Comparison of ENCODE assay signal across 18 cellular contexts in genomic region chr2:181615086-181615635, GRCh38. TPM values are rescaled to one million over a fixed set of nuclear protein-coding genes. Genes with fewer than 3 reads are reported as not detected.
A peak's percentile ranks its signal among the peaks of the same experiment; 100 is the strongest.
DNase-seq lines count a peak whose midpoint lies in the region; TF ChIP-seq lines count a peak whose summit lies in the region.
"Had no signal": no experiment of that assay in that cellular context is flagged by ENCODE, and none has a peak within 500 bp of the region (broad histone marks: within the 10 kb centered on the region; RNA-seq: fewer than 3 reads in every experiment).

No MANE protein-coding gene starts in this region.

- H3K27me3 Mint-ChIP-seq in chondrocyte (ENCODE audit: low read depth) = peaks cover 2% of the 10 kb centered on the region

- H3K27me3 ChIP-seq in right atrium auricular region = no peaks in the 10 kb centered on the region

- H3K9me3 Mint-ChIP-seq in chondrocyte (ENCODE audit: low read depth) = peaks cover 2% of the 10 kb centered on the region
- H3K9me3 Mint-ChIP-seq: CD4-positive, CD25-positive, alpha-beta regulatory T cell had no signal

- H3K4me3 Mint-ChIP-seq in chondrocyte (ENCODE audit: unreplicated experiment) = no peak overlapping the region
- H3K4me3 Mint-ChIP-seq: CD4-positive, CD25-positive, alpha-beta regulatory T cell; T-helper 17 cell had no signal

- H3K9me3 ChIP-seq in right atrium auricular region = no peaks in the 10 kb centered on the region
- H3K9me3 ChIP-seq: Caco-2 had no signal

- H3K4me1 ChIP-seq in right atrium auricular region = no peaks in the 10 kb centered on the region
- H3K4me1 ChIP-seq: Caco-2 had no signal

- H3K27ac ChIP-seq in right atrium auricular region = no peak overlapping the region
- H3K27ac ChIP-seq: GM23248 had no signal

- H3K4me1 Mint-ChIP-seq in chondrocyte (ENCODE audit: low read depth) = no peaks in the 10 kb centered on the region
- H3K4me1 Mint-ChIP-seq: CD4-positive, CD25-positive, alpha-beta regulatory T cell; T-helper 17 cell had no signal

- no peak overlapping the region for H3K4me3 ChIP-seq in right atrium auricular region
- H3K4me3 ChIP-seq: GM23248, K562 had no signal

- no peaks in the 10 kb centered on the region for H3K36me3 Mint-ChIP-seq in chondrocyte (ENCODE audit: low read depth)
- H3K36me3 Mint-ChIP-seq: CD4-positive, CD25-positive, alpha-beta regulatory T cell had no signal

- H3K27ac Mint-ChIP-seq in chondrocyte (ENCODE audit: unreplicated experiment) = no peak overlapping the region
- H3K27ac Mint-ChIP-seq: CD4-positive, CD25-positive, alpha-beta regulatory T cell; T-helper 17 cell had no signal

- TF ChIP-seq CTCF in right atrium auricular region (IDR thresholded peaks at IDR 0.05) = no peak
- no peak for TF ChIP-seq CTCF in chondrocyte (IDR thresholded peaks at IDR 0.05)

- DNase-seq in DMS 273 (lab: John Stamatoyannopoulos, UW; ENCODE audit: unreplicated experiment) = peak; percentile 85
- peak; percentile 96 for DNase-seq in NCI-H1694 treated with DMSO at 0.1 percent for 48 hours (lab: John Stamatoyannopoulos, UW)
- peak; percentile 94 for DNase-seq in NCI-H69 (lab: John Stamatoyannopoulos, UW)
- peak; percentile 55 for DNase-seq in retina
- DNase-seq in right atrium auricular region (ENCODE audit: low spot score) = no peak
- DNase-seq in NCI-H1436 (lab: John Stamatoyannopoulos, UW) = no peak
- DNase-seq in chondrocyte (ENCODE audit: low spot score) = no peak
- DNase-seq: Caco-2; CD4-positive, CD25-positive, alpha-beta regulatory T cell; DMS79; GM23248; NCI-H146; NCI-H2107; NCI-H510A treated with DMSO at 0.1 percent for 48 hours; OCI-M1; SHP77 treated with DMSO at 0.1 percent for 48 hours; T-helper 17 cell had no signal

- H3K36me3 ChIP-seq in right atrium auricular region = no peaks in the 10 kb centered on the region

RNA-seq across cellular contexts. Expression of gene CERKL, which starts 41.7 kb away (rescaled TPM):
- not detected for total RNA-seq in right atrium auricular region
- not detected in 3 replicates for total RNA-seq in chondrocyte
- total RNA-seq: Caco-2; CD4-positive, CD25-positive, alpha-beta regulatory T cell; GM23248; K562; T-helper 17 cell had no signal

Comparison
In these comparisons a context has a peak if more than half of its experiments do, and no peak if none do; other contexts are left out.
1. DNase-seq: peak in DMS 273 (single experiment), NCI-H1694 treated with DMSO at 0.1 percent for 48 hours (single experiment), NCI-H69 (single experiment) and retina (single experiment); none in right atrium auricular region (single experiment), NCI-H1436 (single experiment) and chondrocyte (single experiment).